27 cellular contexts compared by ENCODE assay signal in the genomic region with DNA sequence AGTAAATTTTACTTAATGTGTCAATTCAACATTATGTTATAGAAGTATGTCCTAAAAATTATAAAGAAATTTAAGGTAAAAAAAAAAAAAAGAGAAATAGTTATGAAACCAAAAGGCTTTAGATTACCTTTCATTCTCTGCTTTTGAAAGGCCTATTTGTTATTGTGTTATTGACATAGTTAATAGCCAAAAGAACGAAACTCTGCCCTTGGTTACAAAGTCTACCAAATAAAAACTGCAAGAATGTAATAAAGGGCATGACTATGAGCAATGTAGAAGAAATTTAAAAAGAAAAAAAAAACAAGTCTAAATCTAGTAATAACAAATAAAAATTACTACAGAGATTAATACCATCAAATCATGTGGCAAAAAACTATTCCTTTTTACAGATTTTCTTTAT. TPM values are rescaled to one million over a fixed set of nuclear protein-coding genes. Genes with fewer than 3 reads are reported as not detected.
DNase-seq lines count a peak whose midpoint lies in the region; FAIRE-seq and TF ChIP-seq lines count a peak whose summit lies in the region.
"Had no signal": no experiment of that assay in that cellular context is flagged by ENCODE, and none has a peak within 500 bp of the region (broad histone marks: within the 10 kb centered on the region; RNA-seq: fewer than 3 reads in every experiment).

No MANE protein-coding gene starts in this region.

- CTCF ChIA-PET in mammary epithelial cell (lab: Charles Lee; ENCODE audit: low non-redundant PET): no interaction called here

- TF ChIP-seq POLR2A in breast epithelium (IDR thresholded peaks at IDR 0.05): no peak

- H3K27me3 ChIP-seq in mammary epithelial cell (ENCODE audit: insufficient read depth, low read length) (no peaks in the 10 kb centered on the region), breast epithelium (no peaks in the 10 kb centered on the region), small intestine (ENCODE audit: control insufficient read depth in 2 of 2, insufficient read depth in 2 of 2, low read length in 2 of 2) (no peaks in the 10 kb centered on the region)
- H3K27me3 ChIP-seq: BE2C; BLaER1 treated with 17β-estradiol and CSF1 and Interleukin-3, amounts not matched to agents 10 nM and 100 nM had no signal

- intact Hi-C loops in mammary epithelial cell (cut with micrococcal nuclease): no loop called here
- intact Hi-C loops in breast epithelium (cut with DNase I; ENCODE audit: low total_unique reads): no loop called here
- intact Hi-C loops in kidney (cut with DNase I): no loop called here

- no peak overlapping the region for H3K27ac ChIP-seq in mammary epithelial cell (ENCODE audit: insufficient read depth, low read depth, low read length)
- H3K27ac ChIP-seq in breast epithelium: no peak overlapping the region
- no peak overlapping the region for H3K27ac ChIP-seq in kidney (ENCODE audit: low read depth in 2 of 2, low read length in 2 of 2)
- no peak overlapping the region for H3K27ac ChIP-seq in small intestine (ENCODE audit: low read depth in 1 of 2, low read length in 1 of 2)
- H3K27ac ChIP-seq: 22Rv1; A549; BLaER1 treated with 17β-estradiol and CSF1 and Interleukin-3, amounts not matched to agents 10 nM and 100 nM had no signal

- DNase-seq in mammary epithelial cell: no peak
- no peak for DNase-seq in breast epithelium (ENCODE audit: low spot score in 2 of 2)
- peak; percentile 0 for DNase-seq in RCC 7860 (ENCODE audit: low spot score)
- DNase-seq in kidney: no peak
- DNase-seq in small intestine: peak; percentile 76
- no peak for DNase-seq in HUDEP-2 (lab: John Stamatoyannopoulos, UW; ENCODE audit: unreplicated experiment in 76 of 76)
- DNase-seq in kidney tubule cell (ENCODE audit: low spot score): no peak
- DNase-seq in activated T-cell treated with anti-CD3 and anti-CD28 coated beads for 4 hours: no peak
- DNase-seq: ACHN; AML-193; BE2C; CD4-positive, alpha-beta T cell; CD8-positive, alpha-beta memory T cell; DMS 273 treated with DMSO at 0.1 percent for 48 hours; DMS79; EL; GF-D8; GOT3; HFFc6 had no signal

- H3K4me3 ChIP-seq in mammary epithelial cell (replicated peaks in 1 of 3; ENCODE audit: insufficient read depth in 1 of 3, low read depth in 2 of 3, low read length in 3 of 3): no peak overlapping the region
- no peak overlapping the region for H3K4me3 ChIP-seq in breast epithelium
- H3K4me3 ChIP-seq in kidney (ENCODE audit: low read length in 2 of 2): no peak overlapping the region
- no peak overlapping the region for H3K4me3 ChIP-seq in small intestine (ENCODE audit: low read depth in 1 of 2, low read length in 2 of 2)
- H3K4me3 ChIP-seq: A549; BLaER1 treated with 17β-estradiol and CSF1 and Interleukin-3, amounts not matched to agents 10 nM and 100 nM; HAP-1 had no signal

- H2AFZ ChIP-seq in mammary epithelial cell (ENCODE audit: low read depth, low read length): no peak overlapping the region

- TSS peak; percentile 15 for BruUV-seq in mammary epithelial cell (replicated peaks; lab: Mats Ljungman, UMichigan)

- 58% methylated on average over 1 of the region's 1 CpG for WGBS in mammary epithelial cell (ENCODE audit: low coverage, missing lambda C conversion rate)
- 21 to 74% (median 43%) methylated on average over 1 of the region's 1 CpG for WGBS in small intestine, 3 donors

- no peak overlapping the region for H3K9ac ChIP-seq in mammary epithelial cell (ENCODE audit: insufficient read depth, low read length)
- H3K9ac ChIP-seq in kidney (ENCODE audit: low read length in 2 of 2): no peak overlapping the region
- H3K9ac ChIP-seq: BLaER1 treated with 17β-estradiol and CSF1 and Interleukin-3, amounts not matched to agents 10 nM and 100 nM had no signal

- H3K4me1 ChIP-seq in mammary epithelial cell (ENCODE audit: insufficient read depth, low read length): no peaks in the 10 kb centered on the region
- no peaks in the 10 kb centered on the region for H3K4me1 ChIP-seq in breast epithelium
- no peaks in the 10 kb centered on the region for H3K4me1 ChIP-seq in kidney (ENCODE audit: control insufficient read depth in 1 of 2, insufficient read depth in 1 of 2, low read depth in 1 of 2, low read length in 2 of 2)
- no peaks in the 10 kb centered on the region for H3K4me1 ChIP-seq in small intestine (ENCODE audit: control insufficient read depth in 2 of 2, insufficient read depth in 1 of 2, low read depth in 1 of 2, low read length in 1 of 2)
- H3K4me1 ChIP-seq: BE2C; BLaER1 treated with 17β-estradiol and CSF1 and Interleukin-3, amounts not matched to agents 10 nM and 100 nM; HAP-1 had no signal

- dilution Hi-C loops in mammary epithelial cell (cut with HindIII; ENCODE audit: low sequenced_read_pairs): no loop called here

- no peak for FAIRE-seq in RCC 7860 (lab: Jason Lieb, UNC)
- peak; percentile 58 for FAIRE-seq in kidney (lab: Jason Lieb, UNC)
- peak; percentile 97 for FAIRE-seq in small intestine (lab: Jason Lieb, UNC)
- FAIRE-seq: A549, D721Med, GM12891, GM18507, H54 had no signal

- no peaks in the 10 kb centered on the region for H3K79me2 ChIP-seq in mammary epithelial cell (ENCODE audit: insufficient read depth, low read length)

- H3K9me3 ChIP-seq in mammary epithelial cell (replicated peaks; ENCODE audit: insufficient read depth, low read length) (no peaks in the 10 kb centered on the region), breast epithelium (no peaks in the 10 kb centered on the region), kidney (ENCODE audit: control insufficient read depth in 1 of 2, low read length in 2 of 2) (no peaks in the 10 kb centered on the region), small intestine (ENCODE audit: control insufficient read depth, low read depth) (no peaks in the 10 kb centered on the region)
- H3K9me3 ChIP-seq: A549; BE2C; BLaER1 treated with 17β-estradiol and CSF1 and Interleukin-3, amounts not matched to agents 10 nM and 100 nM; HAP-1 had no signal

- no peak for TF ChIP-seq CTCF in mammary epithelial cell (conservative IDR thresholded peaks at IDR 0.05 in 1 of 2, IDR thresholded peaks at IDR 0.05 in 1 of 2; ENCODE audit: extremely low read depth in 1 of 2, insufficient read depth in 1 of 2, low read depth in 1 of 2, low read length in 2 of 2)
- TF ChIP-seq CTCF in breast epithelium (IDR thresholded peaks at IDR 0.05): no peak
- TF ChIP-seq CTCF in kidney (IDR thresholded peaks at IDR 0.05; ENCODE audit: borderline replicate concordance, extremely low read depth, insufficient read depth): no peak

- H4K20me1 ChIP-seq in mammary epithelial cell (ENCODE audit: insufficient read depth, low read length): no peaks in the 10 kb centered on the region

- H3K36me3 ChIP-seq in mammary epithelial cell (ENCODE audit: insufficient read depth, low read length) (peaks cover 5% of the 10 kb centered on the region), breast epithelium (peaks cover 5% of the 10 kb centered on the region), kidney (ENCODE audit: control insufficient read depth in 1 of 2, insufficient read depth in 2 of 2, low read length in 2 of 2) (peaks cover 0 to 16% of the 10 kb centered on the region in 2 donors), small intestine (ENCODE audit: control insufficient read depth in 2 of 2, insufficient read depth in 2 of 2, low read length in 2 of 2) (peaks cover 0 to 4% of the 10 kb centered on the region in 2 donors)
- H3K36me3 ChIP-seq: BE2C had no signal

- H3K4me2 ChIP-seq in mammary epithelial cell (ENCODE audit: insufficient read depth, low read depth, low read length): no peak overlapping the region
- H3K4me2 ChIP-seq: A549; BLaER1 treated with 17β-estradiol and CSF1 and Interleukin-3, amounts not matched to agents 10 nM and 100 nM had no signal

- in situ Hi-C loops in mammary epithelial cell (cut with MboI; ENCODE audit: low sequenced_read_pairs in 2 of 2): no loop called here

RNA-seq across cellular contexts. Expression of gene ACBD5, which starts 10.6 kb away (rescaled TPM):
- total RNA-seq in mammary epithelial cell (10 to 100 TPM; 18.8 to 21.5 TPM), breast epithelium (10 to 100 TPM; 18.7 to 27.4 (median 25.0) TPM), kidney (32.6 TPM)
- polyA plus RNA-seq in mammary epithelial cell (7.5 TPM), kidney (ENCODE audit: insufficient read depth, low read depth, low replicate concordance) (22.5 TPM), small intestine (10 to 100 TPM; 21.8 to 61.5 (median 40.0) TPM)
- 10.9 TPM for polyA minus RNA-seq in mammary epithelial cell

Comparison
In these comparisons a context has a peak if more than half of its experiments do, and no peak if none do; other contexts are left out.
1. DNase-seq: peak in RCC 7860 (single experiment) and small intestine (single experiment); none in mammary epithelial cell (single experiment), breast epithelium (0 of 2), kidney (single experiment), HUDEP-2 (0 of 76), kidney tubule cell (single experiment) and activated T-cell treated with anti-CD3 and anti-CD28 coated beads for 4 hours (single experiment).